Comparison of ENCODE assay signal across 22 cellular contexts in genomic region chr12:129102233-129102632, GRCh38.
"Had no signal": no experiment of that assay in that cellular context is flagged by ENCODE, and none has a peak within 500 bp of the region (broad histone marks: within the 10 kb centered on the region; RNA-seq: fewer than 3 reads in every experiment).

No MANE protein-coding gene starts in this region.

- H3K4me3 ChIP-seq: breast epithelium, colonic mucosa, gastrocnemius medialis, left ventricle myocardium inferior, lung, right atrium auricular region, stomach, tibial nerve had no signal

- ATAC-seq: activated CD8-positive, alpha-beta memory T cell treated with anti-CD3 and anti-CD28 coated beads, Interleukin-2, amount 10 ng/mL, durations not matched to agents 7 days and 5 days; activated CD8-positive, alpha-beta T cell treated with anti-CD3 and anti-CD28 coated beads for 36 hours; activated naive CD8-positive, alpha-beta T cell treated with anti-CD3 and anti-CD28 coated beads, Interleukin-2, amount 50 U/mL, for 24 hours; gastrocnemius medialis; stimulated activated naive B cell treated with anti-CD40 and anti-IgM and Interleukin-4, amounts not matched to agents 10 μg/mL and 1 μg/mL and 100 μg/mL, for 72 hours had no signal

- H3K27ac ChIP-seq: breast epithelium, colonic mucosa, gastrocnemius medialis, left ventricle myocardium inferior, right atrium auricular region, stomach, tibial nerve had no signal

- FAIRE-seq: endometrium, islet of Langerhans had no signal

- DNase-seq: activated B cell treated with CpG ODN at 0.5 μM for 24 hours; activated CD4-positive, alpha-beta T cell treated with anti-CD3 and anti-CD28 coated beads, Interleukin-2, amount 50 U/mL, for 1 hour; activated CD8-positive, alpha-beta memory T cell treated with anti-CD3 and anti-CD28 coated beads, Interleukin-2, amount 10 ng/mL, durations not matched to agents 7 days and 5 days; activated CD8-positive, alpha-beta T cell treated with anti-CD3 and anti-CD28 coated beads for 36 hours; activated naive CD8-positive, alpha-beta T cell treated with anti-CD3 and anti-CD28 coated beads, Interleukin-2, amount 50 U/mL, for 24 hours; activated T-cell treated with anti-CD3 and anti-CD28 coated beads, Interleukin-2, amount 50 U/mL, for 48 hours; colonic mucosa; gastrocnemius medialis; glutamatergic neuron; left ventricle myocardium inferior; occipital lobe; stimulated activated CD4-positive, alpha-beta T cell treated with anti-CD3 and anti-CD28 coated beads, Interleukin-15, amount 100 ng/mL, for 24 hours; stimulated activated CD4-positive, alpha-beta T cell treated with anti-CD3 and anti-CD28 coated beads, Interleukin-2, amount 100 ng/mL, for 24 hours; stimulated activated naive B cell treated with anti-CD40 and anti-IgM and Interleukin-4, amounts not matched to agents 10 μg/mL and 1 μg/mL and 100 μg/mL, for 72 hours; stomach; T-helper 1 cell had no signal

- H3K36me3 ChIP-seq: breast epithelium, colonic mucosa, gastrocnemius medialis, left ventricle myocardium inferior, right atrium auricular region, stomach, tibial nerve had no signal

- H3K9me3 ChIP-seq: colonic mucosa, gastrocnemius medialis had no signal

- H3K27me3 ChIP-seq: breast epithelium, colonic mucosa, gastrocnemius medialis, right atrium auricular region, stomach, tibial nerve had no signal

- H3K4me1 ChIP-seq: breast epithelium, colonic mucosa, gastrocnemius medialis, left ventricle myocardium inferior, right atrium auricular region, stomach, tibial nerve had no signal
